In the genomic region with DNA sequence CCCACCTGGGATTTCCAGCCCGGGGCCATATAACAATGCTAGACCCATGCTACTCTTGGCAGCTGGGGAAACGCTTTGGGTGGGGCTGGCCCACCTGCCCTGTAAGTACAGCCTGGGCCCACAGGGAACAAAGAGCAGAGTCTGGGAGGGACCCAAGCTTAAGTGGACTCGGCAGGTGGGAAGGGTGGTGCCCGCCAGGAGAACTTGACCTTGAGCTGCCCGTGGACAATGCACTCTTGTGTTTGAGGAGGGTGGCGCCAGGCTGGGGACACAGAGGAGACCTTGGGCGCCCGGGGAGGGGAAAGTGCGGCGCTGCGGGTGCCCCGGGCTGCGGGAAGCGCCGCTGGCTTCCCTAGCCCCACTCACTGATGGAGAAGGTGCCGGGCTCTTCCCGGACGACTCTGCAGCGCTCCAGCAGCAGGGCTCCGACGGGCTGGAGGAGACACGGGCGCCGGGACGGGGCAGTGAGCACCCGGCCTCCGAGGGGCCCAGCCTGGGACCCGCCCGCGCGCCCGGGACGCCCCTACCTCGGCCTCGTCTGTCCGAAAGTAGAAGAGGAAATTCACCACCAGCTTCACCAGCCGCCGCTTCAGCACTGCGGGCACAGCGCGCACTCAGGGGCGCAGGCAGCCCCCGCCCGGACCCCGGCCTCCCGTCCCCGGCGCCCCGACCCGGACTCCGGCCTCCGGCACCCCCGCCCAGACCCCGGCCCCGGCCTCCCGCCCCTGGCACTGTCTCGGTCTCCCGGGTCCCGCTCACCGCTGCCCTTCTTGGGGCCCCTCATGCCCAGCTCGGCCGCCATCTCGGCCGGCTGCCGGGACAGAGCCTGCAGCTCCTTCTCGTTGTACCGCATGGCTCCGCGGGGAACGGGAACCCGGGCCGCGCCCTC, we compare ENCODE assay signal across 1 cellular context.
TF ChIP-seq lines count a peak whose summit lies in the region.

No MANE protein-coding gene starts in this region.

TF ChIP-seq in GM12878, 131 proteins besides CTCF, POLR2A, EP300 and RAD21 (continued from another document):
- TF ChIP-seq, protein P1, sequence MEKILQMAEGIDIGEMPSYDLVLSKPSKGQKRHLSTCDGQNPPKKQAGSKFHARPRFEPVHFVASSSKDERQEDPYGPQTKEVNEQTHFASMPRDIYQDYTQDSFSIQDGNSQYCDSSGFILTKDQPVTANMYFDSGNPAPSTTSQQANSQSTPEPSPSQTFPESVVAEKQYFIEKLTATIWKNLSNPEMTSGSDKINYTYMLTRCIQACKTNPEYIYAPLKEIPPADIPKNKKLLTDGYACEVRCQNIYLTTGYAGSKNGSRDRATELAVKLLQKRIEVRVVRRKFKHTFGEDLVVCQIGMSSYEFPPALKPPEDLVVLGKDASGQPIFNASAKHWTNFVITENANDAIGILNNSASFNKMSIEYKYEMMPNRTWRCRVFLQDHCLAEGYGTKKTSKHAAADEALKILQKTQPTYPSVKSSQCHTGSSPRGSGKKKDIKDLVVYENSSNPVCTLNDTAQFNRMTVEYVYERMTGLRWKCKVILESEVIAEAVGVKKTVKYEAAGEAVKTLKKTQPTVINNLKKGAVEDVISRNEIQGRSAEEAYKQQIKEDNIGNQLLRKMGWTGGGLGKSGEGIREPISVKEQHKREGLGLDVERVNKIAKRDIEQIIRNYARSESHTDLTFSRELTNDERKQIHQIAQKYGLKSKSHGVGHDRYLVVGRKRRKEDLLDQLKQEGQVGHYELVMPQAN (conservative IDR thresholded peaks at IDR 0.05) = 0 out of 2 replicates have a peak, but pooled peaks have one; percentile 65
